Comparison of ENCODE assay signal across 26 cellular contexts in genomic region chr6:168162366-168162765, GRCh38.
DNase-seq lines count a peak whose midpoint lies in the region; ATAC-seq, FAIRE-seq and TF ChIP-seq lines count a peak whose summit lies in the region.
"Had no signal": no experiment of that assay in that cellular context is flagged by ENCODE, and none has a peak within 500 bp of the region (broad histone marks: within the 10 kb centered on the region; RNA-seq: fewer than 3 reads in every experiment).

No MANE protein-coding gene starts in this region.

- H3K4me1 ChIP-seq in endodermal cell (ENCODE audit: control insufficient read depth, insufficient read depth, low read length) = no peaks in the 10 kb centered on the region
- peaks cover 6% of the 10 kb centered on the region for H3K4me1 ChIP-seq in prostate gland (replicated peaks)
- H3K4me1 ChIP-seq in small intestine (ENCODE audit: control insufficient read depth in 2 of 2, insufficient read depth in 1 of 2, low read depth in 1 of 2, low read length in 1 of 2) = no peaks in the 10 kb centered on the region

- H3K36me3 Mint-ChIP-seq in endodermal cell (ENCODE audit: low read depth) = no peaks in the 10 kb centered on the region
- H3K36me3 Mint-ChIP-seq: brain; CD14-positive monocyte; natural killer cell treated with Interleukin-12 subunit alpha and Interleukin-12 subunit beta and Interleukin-15 and Interleukin-18, amount 100 ng/mL, for 72 hours had no signal

- H3K27ac ChIP-seq in endodermal cell (ENCODE audit: low read depth, low read length) (no peak overlapping the region), prostate gland (peak overlapping the region; percentile 46 to 47), small intestine (ENCODE audit: low read depth in 1 of 2, low read length in 1 of 2) (no peak overlapping the region)
- H3K27ac ChIP-seq: epithelial cell of prostate, parathyroid adenoma, tibial nerve had no signal

- ATAC-seq in HG03159 (IDR thresholded peaks at IDR 0.05; ENCODE audit: unreplicated experiment) (no peak), HG02884 (IDR thresholded peaks at IDR 0.05; ENCODE audit: unreplicated experiment) (no peak)
- ATAC-seq: activated CD8-positive, alpha-beta T cell treated with anti-CD3 and anti-CD28 coated beads for 36 hours; activated T-cell treated with anti-CD3 and anti-CD28 coated beads, Interleukin-2, amount 50 U/mL, for 4 hours; natural killer cell treated with Interleukin-12 subunit alpha and Interleukin-12 subunit beta and Interleukin-15 and Interleukin-18, amount 100 ng/mL, for 72 hours; Right ventricle myocardium inferior; sciatic nerve had no signal

- intact Hi-C loops in prostate gland (cut with DNase I) = loop anchor here (5.0 kb wide), 1 partner anchor 150 kb away; no protein-coding TSS in a partner anchor

- no peak for TF ChIP-seq CTCF in endodermal cell (conservative IDR thresholded peaks at IDR 0.05)
- no peak for TF ChIP-seq CTCF in prostate gland (IDR thresholded peaks at IDR 0.05)

- no peak overlapping the region for H3K9ac ChIP-seq in endodermal cell (ENCODE audit: extremely low read depth, low read length, poor library complexity, severe bottlenecking)
- H3K9ac ChIP-seq: parathyroid adenoma had no signal

- no peak overlapping the region for H3K27ac Mint-ChIP-seq in endodermal cell
- H3K27ac Mint-ChIP-seq: activated CD8-positive, alpha-beta T cell treated with anti-CD3 and anti-CD28 coated beads for 36 hours; natural killer cell treated with Interleukin-12 subunit alpha and Interleukin-12 subunit beta and Interleukin-15 and Interleukin-18, amount 100 ng/mL, for 72 hours; stimulated activated naive CD8-positive, alpha-beta T cell treated with anti-CD3 and anti-CD28 coated beads, Interleukin-15, Interleukin-2, amounts not matched to agents 100 ng/mL and 50 ng/mL, for 24 hours had no signal

- H3K27me3 Mint-ChIP-seq in endodermal cell (ENCODE audit: insufficient read depth) = no peaks in the 10 kb centered on the region

- H3K4me3 Mint-ChIP-seq in endodermal cell = no peak overlapping the region
- H3K4me3 Mint-ChIP-seq: activated CD8-positive, alpha-beta T cell treated with anti-CD3 and anti-CD28 coated beads for 36 hours; activated T-cell treated with anti-CD3 and anti-CD28 coated beads, Interleukin-2, amount 50 U/mL, for 4 hours; brain; CD14-positive monocyte; natural killer cell treated with Interleukin-12 subunit alpha and Interleukin-12 subunit beta and Interleukin-15 and Interleukin-18, amount 100 ng/mL, for 72 hours; stimulated activated naive CD8-positive, alpha-beta T cell treated with anti-CD3 and anti-CD28 coated beads, Interleukin-15, Interleukin-2, amounts not matched to agents 100 ng/mL and 50 ng/mL, for 24 hours had no signal

- H3K4me1 Mint-ChIP-seq in endodermal cell = peaks cover 12% of the 10 kb centered on the region
- H3K4me1 Mint-ChIP-seq: CD14-positive monocyte had no signal

- H3K9me3 ChIP-seq in endodermal cell (ENCODE audit: control insufficient read depth, low read length) (no peaks in the 10 kb centered on the region), prostate gland (no peaks in the 10 kb centered on the region), small intestine (ENCODE audit: control insufficient read depth, low read depth) (no peaks in the 10 kb centered on the region)
- H3K9me3 ChIP-seq: MG63, tibial nerve had no signal

- no peaks in the 10 kb centered on the region for H3K9me3 Mint-ChIP-seq in endodermal cell
- H3K9me3 Mint-ChIP-seq: activated T-cell treated with anti-CD3 and anti-CD28 coated beads, Interleukin-2, amount 50 U/mL, for 4 hours; natural killer cell treated with Interleukin-12 subunit alpha and Interleukin-12 subunit beta and Interleukin-15 and Interleukin-18, amount 100 ng/mL, for 72 hours had no signal

- H3K4me3 ChIP-seq in endodermal cell (ENCODE audit: low read length) (no peak overlapping the region), prostate gland (no peak overlapping the region), small intestine (ENCODE audit: low read depth in 1 of 2, low read length in 2 of 2) (no peak overlapping the region)
- H3K4me3 ChIP-seq: MG63, tibial nerve had no signal

- peak; percentile 4 for DNase-seq in DMS79 (lab: John Stamatoyannopoulos, UW)
- DNase-seq in NCI-H2029 treated with DMSO at 0.1 percent for 48 hours (lab: John Stamatoyannopoulos, UW) = peak; percentile 84
- peak; percentile 18 for DNase-seq in endodermal cell
- peak; percentile 69 for DNase-seq in prostate gland (ENCODE audit: low spot score)
- no peak for DNase-seq in small intestine
- DNase-seq: activated CD4-positive, CD25-positive, alpha-beta regulatory T cell treated with anti-CD3 and anti-CD28 coated beads, Interleukin-2, amount 50 U/mL, for 72 hours; activated CD8-positive, alpha-beta T cell treated with anti-CD3 and anti-CD28 coated beads for 36 hours; activated T-cell treated with anti-CD3 and anti-CD28 coated beads, Interleukin-2, amount 50 U/mL, for 4 hours; GOT3; MG63; NCI-H1436; NCI-H2171; NCI-H526 treated with DMSO at 0.1 percent for 48 hours; stimulated activated CD4-positive, alpha-beta T cell treated with anti-CD3 and anti-CD28 coated beads, Interleukin-15, amount 100 ng/mL, for 24 hours had no signal

- H3K36me3 ChIP-seq in endodermal cell (ENCODE audit: control insufficient read depth, insufficient read depth, low read length) (no peaks in the 10 kb centered on the region), prostate gland (no peaks in the 10 kb centered on the region), small intestine (ENCODE audit: control insufficient read depth in 2 of 2, insufficient read depth in 2 of 2, low read length in 2 of 2) (no peaks in the 10 kb centered on the region)
- H3K36me3 ChIP-seq: MG63, tibial nerve had no signal

- TF ChIP-seq POLR2A in prostate gland (IDR thresholded peaks at IDR 0.05) = no peak

- H3K27me3 ChIP-seq in endodermal cell (ENCODE audit: control insufficient read depth, insufficient read depth, low read length, poor library complexity, severe bottlenecking) = no peaks in the 10 kb centered on the region
- H3K27me3 ChIP-seq in prostate gland (replicated peaks; ENCODE audit: insufficient read depth) = no peaks in the 10 kb centered on the region
- H3K27me3 ChIP-seq in small intestine (ENCODE audit: control insufficient read depth in 2 of 2, insufficient read depth in 2 of 2, low read length in 2 of 2) = no peaks in the 10 kb centered on the region
- H3K27me3 ChIP-seq: MG63, tibial nerve had no signal

- 93 to 100% methylated on average over 5 to 6 of the region's 6 CpGs for WGBS in endodermal cell (ENCODE audit: insufficient coverage in 1 of 2, insufficient read length in 1 of 2), 2 experiments
- 52% methylated on average over 6 of the region's 6 CpGs for WGBS in prostate gland
- 83 to 84% (median 84%) methylated on average over 6 of the region's 6 CpGs for WGBS in small intestine, 3 donors

- no peak for FAIRE-seq in small intestine (lab: Jason Lieb, UNC)
- FAIRE-seq: G401.6 had no signal

Comparison
In these comparisons a context has a peak if more than half of its experiments do, and no peak if none do; other contexts are left out.
1. H3K27ac ChIP-seq: peak in prostate gland (2 of 2); none in endodermal cell (single experiment) and small intestine (0 of 2).